ENCODE assay signal across 19 cellular contexts in the genomic region with DNA sequence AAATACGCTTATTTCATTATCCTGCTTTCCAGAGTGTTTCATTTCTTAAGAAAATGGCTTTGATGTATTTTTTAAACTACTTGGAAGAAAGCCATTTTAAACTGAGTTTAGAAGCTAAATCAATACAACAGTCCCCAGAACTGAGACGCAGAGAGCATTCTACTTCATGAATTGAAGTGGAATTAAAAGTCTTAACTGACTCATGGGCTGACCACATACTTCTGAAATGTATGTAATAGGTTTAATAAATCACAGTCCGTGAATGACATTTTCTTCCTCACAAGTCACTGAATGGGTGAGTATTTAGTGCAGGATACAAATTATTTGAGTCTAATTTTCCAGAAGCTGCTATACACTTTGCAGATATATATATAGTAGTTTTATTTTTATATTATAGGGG. TPM values are rescaled to one million over a fixed set of nuclear protein-coding genes. Genes with fewer than 3 reads are reported as not detected.
DNase-seq lines count a peak whose midpoint lies in the region; ATAC-seq and TF ChIP-seq lines count a peak whose summit lies in the region.
"Had no signal": no experiment of that assay in that cellular context is flagged by ENCODE, and none has a peak within 500 bp of the region (broad histone marks: within the 10 kb centered on the region; RNA-seq: fewer than 3 reads in every experiment).

No MANE protein-coding gene starts in this region.

- no peak overlapping the region for H3K27ac Mint-ChIP-seq in stimulated activated naive CD8-positive, alpha-beta T cell treated with anti-CD3 and anti-CD28 coated beads, Interleukin-15, amount 100 ng/mL, for 72 hours
- H3K27ac Mint-ChIP-seq: activated CD4-positive, alpha-beta T cell treated with anti-CD3 and anti-CD28 coated beads, Interleukin-2, amount 10 ng/mL, durations not matched to agents 24 days and 14 days had no signal

- TF ChIP-seq EP300 in tibial nerve (IDR thresholded peaks at IDR 0.05): no peak

- 41 to 58% methylated on average over 3 of the region's 3 CpGs for WGBS in tibial nerve, 2 donors

- H3K4me3 ChIP-seq in epithelial cell of esophagus (ENCODE audit: low read length): no peak overlapping the region
- no peak overlapping the region for H3K4me3 ChIP-seq in tibial nerve
- H3K4me3 ChIP-seq: right lobe of liver, stomach had no signal

- H3K27ac ChIP-seq in tibial nerve: no peak overlapping the region
- H3K27ac ChIP-seq: right lobe of liver, stomach had no signal

- ATAC-seq in GM21528 (IDR thresholded peaks at IDR 0.05; ENCODE audit: low FRiP score, unreplicated experiment): no peak
- ATAC-seq in stimulated activated naive CD8-positive, alpha-beta T cell treated with anti-CD3 and anti-CD28 coated beads, Interleukin-15, amount 100 ng/mL, for 72 hours: no peak
- ATAC-seq: right lobe of liver had no signal

- H3K36me3 ChIP-seq in tibial nerve: no peaks in the 10 kb centered on the region
- H3K36me3 ChIP-seq: right lobe of liver, stomach had no signal

- H3K4me3 Mint-ChIP-seq in stimulated activated naive CD8-positive, alpha-beta T cell treated with anti-CD3 and anti-CD28 coated beads, Interleukin-15, amount 100 ng/mL, for 72 hours: no peak overlapping the region
- H3K4me3 Mint-ChIP-seq: activated CD4-positive, alpha-beta T cell treated with anti-CD3 and anti-CD28 coated beads, Interleukin-2, amount 10 ng/mL, durations not matched to agents 24 days and 14 days had no signal

- TF ChIP-seq CTCF in epithelial cell of esophagus (IDR thresholded peaks at IDR 0.05; ENCODE audit: insufficient read depth, low read depth, low read length, missing control alignments) (no peak), tibial nerve (IDR thresholded peaks at IDR 0.05) (no peak)

- H3K27me3 ChIP-seq in tibial nerve: no peaks in the 10 kb centered on the region
- H3K27me3 ChIP-seq: right lobe of liver, stomach had no signal

- peaks cover 0 to 10% of the 10 kb centered on the region in 2 donors for H3K9me3 Mint-ChIP-seq in stimulated activated naive CD8-positive, alpha-beta T cell treated with anti-CD3 and anti-CD28 coated beads, Interleukin-15, amount 100 ng/mL, for 72 hours

- H3K27me3 Mint-ChIP-seq in stimulated activated naive CD8-positive, alpha-beta T cell treated with anti-CD3 and anti-CD28 coated beads, Interleukin-15, amount 100 ng/mL, for 72 hours: no peaks in the 10 kb centered on the region
- H3K27me3 Mint-ChIP-seq: activated CD4-positive, alpha-beta T cell treated with anti-CD3 and anti-CD28 coated beads, Interleukin-2, amount 10 ng/mL, durations not matched to agents 24 days and 14 days had no signal

- no peaks in the 10 kb centered on the region for H3K9me3 ChIP-seq in tibial nerve
- H3K9me3 ChIP-seq: right lobe of liver, stomach had no signal

- peaks cover 18% of the 10 kb centered on the region for H3K4me1 Mint-ChIP-seq in stimulated activated naive CD8-positive, alpha-beta T cell treated with anti-CD3 and anti-CD28 coated beads, Interleukin-15, amount 100 ng/mL, for 72 hours

- TF ChIP-seq POLR2A in tibial nerve (IDR thresholded peaks at IDR 0.05): no peak

- peak; percentile 3 for DNase-seq in GM03348 (ENCODE audit: low spot score)
- DNase-seq in RPMI7951 (ENCODE audit: low read depth): peak; percentile 4
- DNase-seq in epithelial cell of esophagus (ENCODE audit: low read depth): peak; percentile 73
- peak; percentile 43 for DNase-seq in non-pigmented ciliary epithelial cell (ENCODE audit: low read depth)
- no peak for DNase-seq in stimulated activated naive CD4-positive, alpha-beta T cell (lab: John Stamatoyannopoulos, UW)
- no peak for DNase-seq in stimulated activated naive CD8-positive, alpha-beta T cell treated with anti-CD3 and anti-CD28 coated beads, Interleukin-15, amount 100 ng/mL, for 72 hours
- DNase-seq in tibial nerve (ENCODE audit: low spot score in 2 of 2): no peak
- DNase-seq: activated CD4-positive, alpha-beta T cell treated with anti-CD3 and anti-CD28 coated beads, Interleukin-2, amount 10 ng/mL, durations not matched to agents 24 days and 14 days; activated CD8-positive, alpha-beta memory T cell treated with anti-CD3 and anti-CD28 coated beads, Interleukin-2, amount 50 U/mL, for 4 hours; anterior cingulate cortex; head of caudate nucleus; NCI-H1694; NCI-H446; NK-92 treated with Interleukin-12 subunit alpha and Interleukin-12 subunit beta, amount 100 ng/mL, for 24 hours; right lobe of liver; stimulated activated CD4-positive, alpha-beta T cell treated with anti-CD3 and anti-CD28 coated beads, Interleukin-1b, Interleukin-23, amount 100 ng/mL, for 48 hours; stomach; SW 1271 had no signal

- no peaks in the 10 kb centered on the region for H3K4me1 ChIP-seq in tibial nerve
- H3K4me1 ChIP-seq: right lobe of liver, stomach had no signal

RNA-seq across cellular contexts. Expression of gene EMCN, which starts 55.6 kb away (rescaled TPM):
- 0.59 TPM in 1 of 2 replicates, not detected in the other for total RNA-seq in RPMI7951 (2014; rRNA removed; shearing (Covaris generic))
- total RNA-seq in tibial nerve: 10 to 100 TPM; 13.2 to 32.0 (median 21.9) TPM
- total RNA-seq: activated CD4-positive, alpha-beta T cell treated with anti-CD3 and anti-CD28 coated beads, Interleukin-2, amount 10 ng/mL, durations not matched to agents 24 days and 14 days had no signal

Comparison
In these comparisons a context has a peak if more than half of its experiments do, and no peak if none do; other contexts are left out.
1. DNase-seq: peak in GM03348 (single experiment), RPMI7951 (single experiment), epithelial cell of esophagus (single experiment) and non-pigmented ciliary epithelial cell (single experiment); none in stimulated activated naive CD4-positive, alpha-beta T cell (0 of 6), stimulated activated naive CD8-positive, alpha-beta T cell treated with anti-CD3 and anti-CD28 coated beads, Interleukin-15, amount 100 ng/mL, for 72 hours (0 of 2) and tibial nerve (0 of 2).